Comparison of ENCODE assay signal across 1 cellular context in genomic region chr14:105472496-105472991, GRCh38.
TF ChIP-seq lines count a peak whose summit lies in the region.

No MANE protein-coding gene starts in this region.

TF ChIP-seq in H1, 55 proteins besides CTCF, POLR2A, EP300 and RAD21:
- TF ChIP-seq ATF2 (IDR thresholded peaks at IDR 0.05; ENCODE audit: low read length) (no peak), FOSL1 (IDR thresholded peaks at IDR 0.05; ENCODE audit: insufficient read depth, low read depth, low read length) (no peak), YY1 (IDR thresholded peaks at IDR 0.05; ENCODE audit: low read depth, low read length) (no peak), MAX (IDR thresholded peaks at IDR 0.05) (no peak), TAF7 (optimal IDR thresholded peaks at IDR 0.05; ENCODE audit: borderline replicate concordance, low read depth, low read length) (no peak), RFX5 (IDR thresholded peaks at IDR 0.05; ENCODE audit: borderline replicate concordance, low read depth, low read length) (no peak), MAFK (IDR thresholded peaks at IDR 0.05; ENCODE audit: low read depth, low read length) (no peak), SIX5 (IDR thresholded peaks at IDR 0.05; ENCODE audit: low read depth, low read length) (no peak)
